ENCODE assay signal across 1 cellular context in the genomic region with DNA sequence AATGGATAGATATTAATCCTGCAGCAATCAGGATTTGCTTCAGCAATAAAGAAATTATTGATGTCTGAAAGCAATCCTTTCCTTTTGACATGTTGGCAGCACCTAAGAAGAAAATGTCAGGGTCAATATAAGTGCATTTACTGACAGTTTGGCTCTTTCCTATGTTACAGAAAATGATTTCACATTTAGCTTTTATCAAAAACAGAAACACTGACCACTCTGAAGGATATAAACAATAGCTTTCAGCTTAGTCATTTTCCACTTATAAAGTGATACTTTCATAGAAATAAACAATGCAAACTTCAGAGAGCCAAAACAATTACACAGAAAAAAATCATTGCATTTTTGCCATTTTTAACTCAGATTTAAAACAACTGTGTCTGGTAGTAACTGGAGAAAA.
TF ChIP-seq lines count a peak whose summit lies in the region.

No MANE protein-coding gene starts in this region.

TF ChIP-seq in SK-N-SH, 30 proteins besides CTCF, POLR2A, EP300 and RAD21 (continued from another document):
- TF ChIP-seq RXRA (IDR thresholded peaks at IDR 0.05; ENCODE audit: borderline replicate concordance, low read depth) (no peak), POLR2AphosphoS5 (IDR thresholded peaks at IDR 0.05; ENCODE audit: low read depth, low read length) (peak; percentile 30), JUND (IDR thresholded peaks at IDR 0.05) (peak; percentile 74), MXI1 (IDR thresholded peaks at IDR 0.05; ENCODE audit: low read depth, low read length) (no peak), GABPA (IDR thresholded peaks at IDR 0.05; ENCODE audit: low read depth) (no peak), SIN3A (IDR thresholded peaks at IDR 0.05; ENCODE audit: borderline replicate concordance, low read depth, low read length) (no peak), MEF2A (IDR thresholded peaks at IDR 0.05; ENCODE audit: borderline replicate concordance, low read depth) (peak; percentile 90), NFIC (IDR thresholded peaks at IDR 0.05; ENCODE audit: borderline replicate concordance) (peak; percentile 93), TEAD4 (IDR thresholded peaks at IDR 0.05; ENCODE audit: borderline replicate concordance, insufficient read depth) (peak; percentile 72; the same call in 1 of the 2 replicates), TCF12 (IDR thresholded peaks at IDR 0.05) (peak; percentile 90), FOXM1 (IDR thresholded peaks at IDR 0.05; ENCODE audit: low read depth) (peak; percentile 76; the same call in 1 of the 2 replicates), CHD2 (IDR thresholded peaks at IDR 0.05; ENCODE audit: low read length, partially characterized antibody) (no peak)
- TF ChIP-seq, protein P1, sequence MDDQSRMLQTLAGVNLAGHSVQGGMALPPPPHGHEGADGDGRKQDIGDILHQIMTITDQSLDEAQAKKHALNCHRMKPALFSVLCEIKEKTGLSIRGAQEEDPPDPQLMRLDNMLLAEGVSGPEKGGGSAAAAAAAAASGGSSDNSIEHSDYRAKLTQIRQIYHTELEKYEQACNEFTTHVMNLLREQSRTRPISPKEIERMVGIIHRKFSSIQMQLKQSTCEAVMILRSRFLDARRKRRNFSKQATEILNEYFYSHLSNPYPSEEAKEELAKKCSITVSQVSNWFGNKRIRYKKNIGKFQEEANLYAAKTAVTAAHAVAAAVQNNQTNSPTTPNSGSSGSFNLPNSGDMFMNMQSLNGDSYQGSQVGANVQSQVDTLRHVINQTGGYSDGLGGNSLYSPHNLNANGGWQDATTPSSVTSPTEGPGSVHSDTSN (IDR thresholded peaks at IDR 0.05) = peak; percentile 97
- TF ChIP-seq, protein P2, sequence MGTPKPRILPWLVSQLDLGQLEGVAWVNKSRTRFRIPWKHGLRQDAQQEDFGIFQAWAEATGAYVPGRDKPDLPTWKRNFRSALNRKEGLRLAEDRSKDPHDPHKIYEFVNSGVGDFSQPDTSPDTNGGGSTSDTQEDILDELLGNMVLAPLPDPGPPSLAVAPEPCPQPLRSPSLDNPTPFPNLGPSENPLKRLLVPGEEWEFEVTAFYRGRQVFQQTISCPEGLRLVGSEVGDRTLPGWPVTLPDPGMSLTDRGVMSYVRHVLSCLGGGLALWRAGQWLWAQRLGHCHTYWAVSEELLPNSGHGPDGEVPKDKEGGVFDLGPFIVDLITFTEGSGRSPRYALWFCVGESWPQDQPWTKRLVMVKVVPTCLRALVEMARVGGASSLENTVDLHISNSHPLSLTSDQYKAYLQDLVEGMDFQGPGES (IDR thresholded peaks at IDR 0.05; ENCODE audit: low read depth, low read length) = no peak
